Comparison of ENCODE assay signal across 15 cellular contexts in genomic region chr13:27004866-27005265, GRCh38.
"Had no signal": no experiment of that assay in that cellular context is flagged by ENCODE, and none has a peak within 500 bp of the region (broad histone marks: within the 10 kb centered on the region; RNA-seq: fewer than 3 reads in every experiment).

No MANE protein-coding gene starts in this region.

- ATAC-seq: activated CD4-positive, alpha-beta T cell treated with anti-CD3 and anti-CD28 coated beads for 36 hours; activated T-helper 17 cell treated with anti-CD3 and anti-CD28 coated beads, Interleukin-2, amount 50 U/mL, for 72 hours; body of pancreas; gastrocnemius medialis had no signal

- H3K4me3 ChIP-seq: body of pancreas, gastrocnemius medialis, tibial nerve, uterus had no signal

- H3K4me1 Mint-ChIP-seq: activated CD4-positive, alpha-beta T cell treated with anti-CD3 and anti-CD28 coated beads for 36 hours; activated T-helper 17 cell treated with anti-CD3 and anti-CD28 coated beads, Interleukin-2, amount 50 U/mL, for 72 hours had no signal

- H3K4me1 ChIP-seq: parathyroid adenoma, uterus had no signal

- H3K4me3 Mint-ChIP-seq: activated CD4-positive, alpha-beta memory T cell treated with anti-CD3 and anti-CD28 coated beads for 36 hours; activated CD4-positive, alpha-beta T cell treated with anti-CD3 and anti-CD28 coated beads for 36 hours; activated naive CD8-positive, alpha-beta T cell treated with anti-CD3 and anti-CD28 coated beads, Interleukin-2, amount 10 ng/mL, durations not matched to agents 7 days and 5 days; activated T-helper 17 cell treated with anti-CD3 and anti-CD28 coated beads, Interleukin-2, amount 50 U/mL, for 72 hours; WTC11 had no signal

- H3K36me3 ChIP-seq: gastrocnemius medialis, tibial nerve, uterus had no signal

- H3K9me3 ChIP-seq: body of pancreas, gastrocnemius medialis, tibial nerve, uterus had no signal

- H3K36me3 Mint-ChIP-seq: activated CD4-positive, alpha-beta memory T cell treated with anti-CD3 and anti-CD28 coated beads for 36 hours; activated naive CD8-positive, alpha-beta T cell treated with anti-CD3 and anti-CD28 coated beads, Interleukin-2, amount 10 ng/mL, durations not matched to agents 7 days and 5 days; WTC11 had no signal

- DNase-seq: activated CD4-positive, alpha-beta memory T cell treated with anti-CD3 and anti-CD28 coated beads for 36 hours; activated CD4-positive, alpha-beta T cell treated with anti-CD3 and anti-CD28 coated beads for 36 hours; activated naive CD4-positive, alpha-beta T cell treated with Interleukin-2 at 50 U/mL for 16 hours; activated naive CD8-positive, alpha-beta T cell treated with anti-CD3 and anti-CD28 coated beads, Interleukin-2, amount 10 ng/mL, durations not matched to agents 7 days and 5 days; erythroblast; gastrocnemius medialis; stimulated activated CD8-positive, alpha-beta memory T cell treated with anti-CD3 and anti-CD28 coated beads, Interleukin-4, amount 100 ng/mL, for 48 hours; stimulated activated naive CD4-positive, alpha-beta T cell; uterus had no signal

- H3K27ac Mint-ChIP-seq: activated CD4-positive, alpha-beta memory T cell treated with anti-CD3 and anti-CD28 coated beads for 36 hours; activated CD4-positive, alpha-beta T cell treated with anti-CD3 and anti-CD28 coated beads for 36 hours; activated naive CD8-positive, alpha-beta T cell treated with anti-CD3 and anti-CD28 coated beads, Interleukin-2, amount 10 ng/mL, durations not matched to agents 7 days and 5 days; activated T-helper 17 cell treated with anti-CD3 and anti-CD28 coated beads, Interleukin-2, amount 50 U/mL, for 72 hours; nephron; WTC11 had no signal

- H3K27me3 ChIP-seq: body of pancreas had no signal

- H3K79me2 ChIP-seq: parathyroid adenoma had no signal

- H2AFZ ChIP-seq: parathyroid adenoma had no signal

- H3K9me3 Mint-ChIP-seq: activated CD4-positive, alpha-beta memory T cell treated with anti-CD3 and anti-CD28 coated beads for 36 hours; activated naive CD8-positive, alpha-beta T cell treated with anti-CD3 and anti-CD28 coated beads, Interleukin-2, amount 10 ng/mL, durations not matched to agents 7 days and 5 days; activated T-helper 17 cell treated with anti-CD3 and anti-CD28 coated beads, Interleukin-2, amount 50 U/mL, for 72 hours had no signal

- H3K27ac ChIP-seq: body of pancreas, tibial nerve, uterus had no signal
